ENCODE assay signal across 1 cellular context in genomic region chr11:128831781-128832497, GRCh38.
TF ChIP-seq lines count a peak whose summit lies in the region.

No MANE protein-coding gene starts in this region.

TF ChIP-seq in HepG2, 621 proteins besides CTCF, POLR2A, EP300 and RAD21:
- TF ChIP-seq PRDM10 (CRISPR knock-in tag; IDR thresholded peaks at IDR 0.05; ENCODE audit: low read depth) (no peak), ZNF547 (CRISPR knock-in tag; IDR thresholded peaks at IDR 0.05) (no peak), ZBTB4 (CRISPR knock-in tag; IDR thresholded peaks at IDR 0.05; ENCODE audit: borderline replicate concordance) (no peak), NR0B2 (CRISPR knock-in tag; IDR thresholded peaks at IDR 0.05) (no peak), SCMH1 (CRISPR knock-in tag; IDR thresholded peaks at IDR 0.05; ENCODE audit: borderline replicate concordance) (no peak), KLF9 (CRISPR knock-in tag; IDR thresholded peaks at IDR 0.05; ENCODE audit: low read depth) (no peak), ZNF143 (CRISPR knock-in tag; IDR thresholded peaks at IDR 0.05) (no peak), DR1 (CRISPR knock-in tag; IDR thresholded peaks at IDR 0.05) (no peak), KAT8 (CRISPR knock-in tag; IDR thresholded peaks at IDR 0.05) (no peak), ZNF160 (CRISPR knock-in tag; IDR thresholded peaks at IDR 0.05) (no peak), TCF7L2 (IDR thresholded peaks at IDR 0.05; ENCODE audit: low read depth, low read length) (no peak), ZGPAT (CRISPR knock-in tag; IDR thresholded peaks at IDR 0.05) (no peak), TFAP4 (IDR thresholded peaks at IDR 0.05; ENCODE audit: borderline replicate concordance, low read depth) (no peak), KLF6 (CRISPR knock-in tag; IDR thresholded peaks at IDR 0.05) (no peak), ZNF326 (CRISPR knock-in tag; IDR thresholded peaks at IDR 0.05; ENCODE audit: borderline replicate concordance) (no peak), RCOR2 (CRISPR knock-in tag; IDR thresholded peaks at IDR 0.05) (no peak), NR2F1 (CRISPR knock-in tag; IDR thresholded peaks at IDR 0.05) (no peak), ZHX1 (CRISPR knock-in tag; IDR thresholded peaks at IDR 0.05; ENCODE audit: low read depth) (no peak), ZNF572 (CRISPR knock-in tag; IDR thresholded peaks at IDR 0.05) (no peak), RARA (CRISPR knock-in tag; IDR thresholded peaks at IDR 0.05) (no peak)
